ENCODE assay signal across 33 cellular contexts in genomic region chr9:72911816-72912215, GRCh38. TPM values are rescaled to one million over a fixed set of nuclear protein-coding genes. Genes with fewer than 3 reads are reported as not detected.
"Had no signal": no experiment of that assay in that cellular context is flagged by ENCODE, and none has a peak within 500 bp of the region (broad histone marks: within the 10 kb centered on the region; RNA-seq: fewer than 3 reads in every experiment).

No MANE protein-coding gene starts in this region.

- ATAC-seq: activated CD8-positive, alpha-beta T cell treated with anti-CD3 and anti-CD28 coated beads for 36 hours; activated naive CD4-positive, alpha-beta T cell treated with anti-CD3 and anti-CD28 coated beads, Interleukin-2, amount 50 U/mL, for 72 hours; body of pancreas; Panc1 had no signal

- H3K9ac ChIP-seq: SK-N-SH had no signal

- FAIRE-seq: astrocyte, TTC549 had no signal

- H3K27ac Mint-ChIP-seq: activated CD4-positive, alpha-beta T cell treated with anti-CD3 and anti-CD28 coated beads, Interleukin-2, amount 10 ng/mL, durations not matched to agents 24 days and 14 days; activated CD8-positive, alpha-beta T cell treated with anti-CD3 and anti-CD28 coated beads for 36 hours; activated naive CD4-positive, alpha-beta T cell treated with anti-CD3 and anti-CD28 coated beads, Interleukin-2, amount 50 U/mL, for 72 hours; activated T-helper 2 cell treated with anti-CD3 and anti-CD28 coated beads, Interferon-gamma antibody, Interleukin-2, Interleukin-4, amounts not matched to agents 10 μg/mL and 5 μg/mL and 100 μg/mL, durations not matched to agents 14 hours and 24 hours and 36 hours; T-helper 1 cell treated with Interleukin-12 subunit alpha and Interleukin-12 subunit beta and Interleukin-4 antibody, amounts not matched to agents 30 μg/mL and 1 μg/mL, for 36 hours; T-helper 2 cell treated with Interferon-gamma antibody and Interleukin-4, amounts not matched to agents 5 μg/mL and 100 μg/mL, for 36 hours had no signal

- H3K9me3 ChIP-seq: adrenal gland, body of pancreas, breast epithelium, SJCRH30, SK-N-SH had no signal

- DNase-seq: activated CD4-positive, alpha-beta T cell treated with anti-CD3 and anti-CD28 coated beads, Interleukin-2, amount 10 ng/mL, durations not matched to agents 24 days and 14 days; activated CD4-positive, alpha-beta T cell treated with anti-CD3 and anti-CD28 coated beads, Interleukin-2, amount 50 U/mL, for 4 hours; activated CD8-positive, alpha-beta T cell treated with anti-CD3 and anti-CD28 coated beads for 36 hours; activated gamma-delta T cell; activated naive CD4-positive, alpha-beta T cell treated with Interleukin-2 at 50 U/mL for 16 hours; activated T-cell treated with anti-CD3 and anti-CD28 coated beads, Interleukin-2, amount 50 U/mL, for 1 hour; adrenal gland; body of pancreas; Karpas-422; KBM-7; NCI-H1048; NCI-H1105 treated with DMSO at 0.1 percent for 48 hours; NCI-H1436; NCI-H1694; NCI-H1930; NCI-H2081 treated with DMSO at 0.1 percent for 48 hours; NCI-H226; NCI-H446 treated with DMSO at 0.1 percent for 48 hours; NCI-H524; SHP77; SJCRH30; SK-N-SH had no signal

- H3K9me3 Mint-ChIP-seq: activated CD4-positive, alpha-beta T cell treated with anti-CD3 and anti-CD28 coated beads, Interleukin-2, amount 10 ng/mL, durations not matched to agents 24 days and 14 days; activated CD8-positive, alpha-beta T cell treated with anti-CD3 and anti-CD28 coated beads for 36 hours; activated naive CD4-positive, alpha-beta T cell treated with anti-CD3 and anti-CD28 coated beads, Interleukin-2, amount 50 U/mL, for 72 hours; activated T-helper 2 cell treated with anti-CD3 and anti-CD28 coated beads, Interferon-gamma antibody, Interleukin-2, Interleukin-4, amounts not matched to agents 10 μg/mL and 5 μg/mL and 100 μg/mL, durations not matched to agents 14 hours and 24 hours and 36 hours; T-helper 1 cell treated with Interleukin-12 subunit alpha and Interleukin-12 subunit beta and Interleukin-4 antibody, amounts not matched to agents 30 μg/mL and 1 μg/mL, for 36 hours; T-helper 2 cell treated with Interferon-gamma antibody and Interleukin-4, amounts not matched to agents 5 μg/mL and 100 μg/mL, for 36 hours had no signal

- H3K4me2 ChIP-seq: SK-N-SH had no signal

- H3K27ac ChIP-seq: SJCRH30 had no signal

- H3K27me3 Mint-ChIP-seq: activated CD4-positive, alpha-beta T cell treated with anti-CD3 and anti-CD28 coated beads, Interleukin-2, amount 10 ng/mL, durations not matched to agents 24 days and 14 days had no signal

- H3K36me3 ChIP-seq: adrenal gland, breast epithelium, SJCRH30 had no signal

- H3K36me3 Mint-ChIP-seq: activated naive CD4-positive, alpha-beta T cell treated with anti-CD3 and anti-CD28 coated beads, Interleukin-2, amount 50 U/mL, for 72 hours had no signal

- H3K4me1 ChIP-seq: breast epithelium, SJCRH30 had no signal

- H3K4me1 Mint-ChIP-seq: activated CD4-positive, alpha-beta T cell treated with anti-CD3 and anti-CD28 coated beads, Interleukin-2, amount 10 ng/mL, durations not matched to agents 24 days and 14 days had no signal

- H3K4me3 ChIP-seq: adrenal gland, body of pancreas, SJCRH30 had no signal

- H3K4me3 Mint-ChIP-seq: activated CD4-positive, alpha-beta T cell treated with anti-CD3 and anti-CD28 coated beads, Interleukin-2, amount 10 ng/mL, durations not matched to agents 24 days and 14 days; activated CD8-positive, alpha-beta T cell treated with anti-CD3 and anti-CD28 coated beads for 36 hours; T-helper 1 cell treated with Interleukin-12 subunit alpha and Interleukin-12 subunit beta and Interleukin-4 antibody, amounts not matched to agents 30 μg/mL and 1 μg/mL, for 36 hours; T-helper 2 cell treated with Interferon-gamma antibody and Interleukin-4, amounts not matched to agents 5 μg/mL and 100 μg/mL, for 36 hours had no signal

- H3K27me3 ChIP-seq: adrenal gland, body of pancreas, breast epithelium, SJCRH30 had no signal

RNA-seq across cellular contexts. Expression of gene ALDH1A1, which starts 41.0 kb away (rescaled TPM):
- total RNA-seq: activated CD4-positive, alpha-beta T cell treated with anti-CD3 and anti-CD28 coated beads, Interleukin-2, amount 10 ng/mL, durations not matched to agents 24 days and 14 days; activated CD8-positive, alpha-beta memory T cell treated with anti-CD3 and anti-CD28 coated beads for 36 hours; activated CD8-positive, alpha-beta T cell treated with anti-CD3 and anti-CD28 coated beads for 36 hours; activated T-helper 2 cell treated with anti-CD3 and anti-CD28 coated beads, Interferon-gamma antibody, Interleukin-2, Interleukin-4, amounts not matched to agents 10 μg/mL and 5 μg/mL and 100 μg/mL, durations not matched to agents 14 hours and 24 hours and 36 hours; MCF 10A; RPMI7951 had no signal
